In the genomic region with DNA sequence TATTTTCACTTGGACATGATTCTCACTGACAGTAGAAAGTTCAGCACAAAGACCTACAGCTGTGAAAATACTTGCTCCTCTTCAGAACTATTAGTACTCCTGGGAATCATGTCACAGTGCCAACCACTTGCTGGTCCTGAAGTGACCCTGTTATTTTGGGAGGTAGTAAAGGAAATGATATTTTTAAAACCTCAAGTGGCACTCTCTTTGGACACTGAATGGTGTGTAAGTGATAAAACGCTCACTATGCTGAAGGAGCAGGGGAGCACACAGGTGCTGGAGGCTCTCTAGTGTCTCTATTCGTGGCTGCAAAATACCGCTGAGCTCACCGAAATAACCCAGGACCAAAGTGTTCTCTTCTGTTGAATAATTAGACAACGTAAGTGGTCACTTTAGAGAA, we compare ENCODE assay signal across 28 cellular contexts.
DNase-seq lines count a peak whose midpoint lies in the region; ATAC-seq and TF ChIP-seq lines count a peak whose summit lies in the region.
"Had no signal": no experiment of that assay in that cellular context is flagged by ENCODE, and none has a peak within 500 bp of the region (broad histone marks: within the 10 kb centered on the region; RNA-seq: fewer than 3 reads in every experiment).

No MANE protein-coding gene starts in this region.

- peak; percentile 30 to 91 (median 76) for ATAC-seq in heart right ventricle
- no peak for ATAC-seq in HG03442 (IDR thresholded peaks at IDR 0.05; ENCODE audit: unreplicated experiment)
- ATAC-seq: activated CD8-positive, alpha-beta memory T cell treated with anti-CD3 and anti-CD28 coated beads, Interleukin-2, amount 10 ng/mL, durations not matched to agents 7 days and 5 days; activated T-cell treated with anti-CD3 and anti-CD28 coated beads, Interleukin-2, amount 50 U/mL, for 72 hours; K562 had no signal

- H3K27ac ChIP-seq in heart right ventricle (peak overlapping the region in 3 of 10 donors; percentile 17 to 24 (median 18)), skeletal muscle tissue (ENCODE audit: low read depth, low read length) (peak overlapping the region; percentile 36)
- H3K27ac ChIP-seq: colonic mucosa, esophagus squamous epithelium, neural progenitor cell, upper lobe of left lung, VCaP had no signal

- H3K27me3 ChIP-seq in heart right ventricle (peaks cover 0 to 7% (median 0%) of the 10 kb centered on the region in 7 donors), skeletal muscle tissue (ENCODE audit: control insufficient read depth in 3 of 3, insufficient read depth in 3 of 3, low read length in 3 of 3) (no peaks in the 10 kb centered on the region)
- H3K27me3 ChIP-seq: colonic mucosa, esophagus squamous epithelium, MG63, neural progenitor cell, upper lobe of left lung had no signal

- peak; percentile 24 for DNase-seq in NCI-H748 (lab: John Stamatoyannopoulos, UW; ENCODE audit: unreplicated experiment)
- no peak for DNase-seq in NCI-H748 treated with DMSO at 0.1 percent for 48 hours (lab: John Stamatoyannopoulos, UW)
- DNase-seq in NCI-H2227 treated with DMSO at 0.1 percent for 48 hours (lab: John Stamatoyannopoulos, UW), result peak; percentile 10
- DNase-seq in heart right ventricle, result peak in 1 of 2 donors; percentile 36
- DNase-seq in GM13976 (ENCODE audit: low spot score), result no peak
- DNase-seq in stimulated activated CD8-positive, alpha-beta memory T cell treated with anti-CD3 and anti-CD28 coated beads, Interleukin-4, amount 100 ng/mL, for 48 hours, result no peak
- DNase-seq: activated CD4-positive, alpha-beta T cell treated with anti-CD3 and anti-CD28 coated beads, Interleukin-2, amount 10 ng/mL, durations not matched to agents 7 days and 5 days; activated CD8-positive, alpha-beta memory T cell treated with anti-CD3 and anti-CD28 coated beads, Interleukin-2, amount 10 ng/mL, durations not matched to agents 7 days and 5 days; activated naive CD4-positive, alpha-beta T cell treated with anti-CD3 and anti-CD28 coated beads for 36 hours; activated T-cell treated with anti-CD3 and anti-CD28 coated beads, Interleukin-2, amount 50 U/mL, for 72 hours; AML-193; amygdala; CD8-positive, alpha-beta memory T cell; colonic mucosa; effector memory CD4-positive, alpha-beta T cell; esophagus squamous epithelium; mammary epithelial cell; MG63; NCI-H1694; NCI-H524; small intestine; stimulated activated CD4-positive, alpha-beta T cell treated with anti-CD3 and anti-CD28 coated beads, Interleukin-1b, Interleukin-23, amount 100 ng/mL, for 48 hours; upper lobe of left lung had no signal

- TF ChIP-seq CTCF in heart right ventricle (IDR thresholded peaks at IDR 0.05) (no peak), GM13976 (IDR thresholded peaks at IDR 0.05; ENCODE audit: borderline replicate concordance, control extremely low read depth, extremely low read depth, insufficient read depth, missing control alignments) (no peak)

- peaks cover 0 to 33% (median 15%) of the 10 kb centered on the region in 9 donors for H3K4me1 ChIP-seq in heart right ventricle
- H3K4me1 ChIP-seq in skeletal muscle tissue (ENCODE audit: control insufficient read depth in 3 of 3, insufficient read depth in 3 of 3, low read length in 3 of 3), result peaks cover 9 to 13% (median 9%) of the 10 kb centered on the region in 3 donors
- H3K4me1 ChIP-seq: colonic mucosa, neural progenitor cell had no signal

- intact Hi-C loops in heart right ventricle (cut with DNase I), result loop anchor here in 2 of 10 donors (1.0 to 10.0 kb wide), 2 partner anchors 162 to 327 kb away; partner anchors contain the start of gene TLE1 (in 1 of the 2)

- no peaks in the 10 kb centered on the region for H3K9me3 ChIP-seq in heart right ventricle
- no peaks in the 10 kb centered on the region for H3K9me3 ChIP-seq in skeletal muscle tissue (ENCODE audit: control insufficient read depth in 3 of 3, low read length in 3 of 3)
- H3K9me3 ChIP-seq: colonic mucosa, esophagus squamous epithelium, MG63, upper lobe of left lung had no signal

- in situ Hi-C loops in GM13976 (cut with MboI; ENCODE audit: low sequenced_read_pairs, unreplicated experiment), result no loop called here

- H3K36me3 ChIP-seq in heart right ventricle (no peaks in the 10 kb centered on the region), skeletal muscle tissue (ENCODE audit: control insufficient read depth in 3 of 3, insufficient read depth in 3 of 3, low read length in 3 of 3) (no peaks in the 10 kb centered on the region)
- H3K36me3 ChIP-seq: colonic mucosa, esophagus squamous epithelium, MG63, neural progenitor cell, upper lobe of left lung had no signal

- WGBS in heart right ventricle, 2 donors, result 15 to 22% methylated on average over 5 of the region's 5 CpGs

- H3K9ac ChIP-seq in skeletal muscle tissue (ENCODE audit: low read depth in 1 of 3, low read length in 3 of 3), result no peak overlapping the region
- H3K9ac ChIP-seq: neural progenitor cell had no signal

- H3K4me3 ChIP-seq in heart right ventricle (no peak overlapping the region), skeletal muscle tissue (ENCODE audit: low read length in 3 of 3) (peak overlapping the region in 2 of 3 donors; percentile 1 to 30)
- H3K4me3 ChIP-seq: colonic mucosa, esophagus squamous epithelium, K562, MG63, neural progenitor cell, upper lobe of left lung had no signal

Comparison
In these comparisons a context has a peak if more than half of its experiments do, and no peak if none do; other contexts are left out.
1. DNase-seq: peak in NCI-H748 (single experiment) and NCI-H2227 treated with DMSO at 0.1 percent for 48 hours (single experiment); none in NCI-H748 treated with DMSO at 0.1 percent for 48 hours (single experiment), GM13976 (single experiment) and stimulated activated CD8-positive, alpha-beta memory T cell treated with anti-CD3 and anti-CD28 coated beads, Interleukin-4, amount 100 ng/mL, for 48 hours (single experiment).
2. H3K4me3 ChIP-seq: peak in skeletal muscle tissue (2 of 3); none in heart right ventricle (0 of 10).